Comparison of ENCODE assay signal across 9 cellular contexts in genomic region chr1:26288311-26288941, GRCh38. TPM values are rescaled to one million over a fixed set of nuclear protein-coding genes. Genes with fewer than 3 reads are reported as not detected.
DNase-seq lines count a peak whose midpoint lies in the region; ATAC-seq lines count a peak whose summit lies in the region.
"Had no signal": no experiment of that assay in that cellular context is flagged by ENCODE, and none has a peak within 500 bp of the region (broad histone marks: within the 10 kb centered on the region; RNA-seq: fewer than 3 reads in every experiment).

No MANE protein-coding gene starts in this region.

- no peaks in the 10 kb centered on the region for H3K36me3 ChIP-seq in Karpas-422 (ENCODE audit: insufficient read depth, low read length)

- H3K4me3 Mint-ChIP-seq in activated CD4-positive, alpha-beta T cell treated with anti-CD3 and anti-CD28 coated beads, Interleukin-2, amount 10 ng/mL, durations not matched to agents 7 days and 5 days = peak overlapping the region; percentile 58
- H3K4me3 Mint-ChIP-seq: nephron had no signal

- no peaks in the 10 kb centered on the region for H3K9me2 ChIP-seq in Karpas-422 (replicated peaks; ENCODE audit: insufficient read depth, low read length)

- H3K9me3 ChIP-seq in Karpas-422 (ENCODE audit: low read length) = no peaks in the 10 kb centered on the region

- H3K27ac ChIP-seq in Karpas-422 (ENCODE audit: low read length) = peak overlapping the region; percentile 98

- H3K9me3 Mint-ChIP-seq in activated CD4-positive, alpha-beta T cell treated with anti-CD3 and anti-CD28 coated beads, Interleukin-2, amount 10 ng/mL, durations not matched to agents 7 days and 5 days = no peaks in the 10 kb centered on the region
- H3K9me3 Mint-ChIP-seq: nephron had no signal

- peaks cover 98% of the 10 kb centered on the region for H3K4me1 ChIP-seq in Karpas-422 (ENCODE audit: low read length)

- H3K79me2 ChIP-seq in Karpas-422 (ENCODE audit: low read length) = no peaks in the 10 kb centered on the region

- peak overlapping the region; percentile 62 for H3K4me2 ChIP-seq in Karpas-422 (ENCODE audit: low read depth, low read length, poor library complexity, severe bottlenecking)

- CTCF ChIA-PET in activated CD4-positive, alpha-beta T cell treated with anti-CD3 and anti-CD28 coated beads, Interleukin-2, amount 10 ng/mL, durations not matched to agents 7 days and 5 days (lab: Charles Lee) = interaction anchor here (0.6 to 21.4 kb wide), 16 partner anchors 10 to 129 kb away, joined by 3 to 442 read pairs (median 5); partner anchors contain the start of genes CD52, CEP85, CRYBG2 and UBXN11

- peak overlapping the region; percentile 85 for H3K9ac ChIP-seq in Karpas-422 (ENCODE audit: low read length)

- POLR2A ChIA-PET in activated CD4-positive, alpha-beta T cell treated with anti-CD3 and anti-CD28 coated beads, Interleukin-2, amount 10 ng/mL, durations not matched to agents 7 days and 5 days (lab: Charles Lee) = interaction anchor here (0.7 to 1.7 kb wide), 5 partner anchors 19 to 1786 kb away, joined by 3 to 9 read pairs (median 4); partner anchors contain the start of genes CD52, RCAN3 and UBXN11

- no peak overlapping the region for H2AFZ ChIP-seq in Karpas-422 (ENCODE audit: low read length)

- peak; percentile 11 for ATAC-seq in esophagus mucosa

- peaks cover 87% of the 10 kb centered on the region for H3K4me1 Mint-ChIP-seq in activated CD4-positive, alpha-beta T cell treated with anti-CD3 and anti-CD28 coated beads, Interleukin-2, amount 10 ng/mL, durations not matched to agents 7 days and 5 days

- peaks cover 36% of the 10 kb centered on the region for H3K36me3 Mint-ChIP-seq in activated CD4-positive, alpha-beta T cell treated with anti-CD3 and anti-CD28 coated beads, Interleukin-2, amount 10 ng/mL, durations not matched to agents 7 days and 5 days (ENCODE audit: low read depth)

- DNase-seq in Karpas-422 (peak; percentile 89), A172 (ENCODE audit: low spot score) (no peak), OCI-M2 (lab: John Stamatoyannopoulos, UW; ENCODE audit: unreplicated experiment) (no peak), inferior parietal cortex (ENCODE audit: extremely low spot score) (no peak), COR-L47 (lab: John Stamatoyannopoulos, UW) (no peak)
- peak; percentile 78 for DNase-seq in activated CD4-positive, alpha-beta T cell treated with anti-CD3 and anti-CD28 coated beads, Interleukin-2, amount 10 ng/mL, durations not matched to agents 7 days and 5 days
- DNase-seq in stimulated activated CD8-positive, alpha-beta memory T cell treated with anti-CD3 and anti-CD28 coated beads, Interleukin-7, amount 100 ng/mL, for 24 hours (ENCODE audit: low read depth) = peak; percentile 45

- no peaks in the 10 kb centered on the region for H3K27me3 ChIP-seq in Karpas-422 (ENCODE audit: low read length)

- peak overlapping the region; percentile 17; the same call in 1 of the 2 replicates for H3K4me3 ChIP-seq in Karpas-422 (ENCODE audit: low read length)

- no peaks in the 10 kb centered on the region for H4K20me1 ChIP-seq in Karpas-422 (ENCODE audit: insufficient read depth, low read depth, low read length)

- no peaks in the 10 kb centered on the region for H3K27me3 Mint-ChIP-seq in activated CD4-positive, alpha-beta T cell treated with anti-CD3 and anti-CD28 coated beads, Interleukin-2, amount 10 ng/mL, durations not matched to agents 7 days and 5 days

- peak overlapping the region; percentile 94 for H3K27ac Mint-ChIP-seq in activated CD4-positive, alpha-beta T cell treated with anti-CD3 and anti-CD28 coated beads, Interleukin-2, amount 10 ng/mL, durations not matched to agents 7 days and 5 days

RNA-seq across cellular contexts. Expression of gene SH3BGRL3, which starts 8.5 kb away (rescaled TPM):
- total RNA-seq in Karpas-422 (2014; rRNA removed; shearing (Covaris generic); ENCODE audit: low replicate concordance) = 108 and 143 TPM in 2 replicates
- 100 to 1,000 TPM; 606 to 707 TPM for total RNA-seq in activated CD4-positive, alpha-beta T cell treated with anti-CD3 and anti-CD28 coated beads, Interleukin-2, amount 10 ng/mL, durations not matched to agents 7 days and 5 days
- total RNA-seq in esophagus mucosa = 242 TPM
- total RNA-seq in A172 (2014; rRNA removed; shearing (Covaris generic)) = 71.8 and 77.5 TPM in 2 replicates

RNA-seq across cellular contexts. Expression of gene UBXN11, which starts 18.0 kb away (rescaled TPM):
- total RNA-seq in Karpas-422 (2014; rRNA removed; shearing (Covaris generic); ENCODE audit: low replicate concordance) = 20.7 and 56.0 TPM in 2 replicates
- total RNA-seq in activated CD4-positive, alpha-beta T cell treated with anti-CD3 and anti-CD28 coated beads, Interleukin-2, amount 10 ng/mL, durations not matched to agents 7 days and 5 days = 10 to 100 TPM; 48.6 to 51.3 TPM
- total RNA-seq in esophagus mucosa = 7.2 TPM
- total RNA-seq in A172 (2014; rRNA removed; shearing (Covaris generic)) = 2.9 and 7.6 TPM in 2 replicates

RNA-seq across cellular contexts. Expression of gene CD52, which starts 29.3 kb away (rescaled TPM):
- total RNA-seq in Karpas-422 (2014; rRNA removed; shearing (Covaris generic); ENCODE audit: low replicate concordance) = 614 and 735 TPM in 2 replicates
- 1,000 to 10,000 TPM; 1,663 to 1,924 TPM for total RNA-seq in activated CD4-positive, alpha-beta T cell treated with anti-CD3 and anti-CD28 coated beads, Interleukin-2, amount 10 ng/mL, durations not matched to agents 7 days and 5 days
- 7.5 TPM for total RNA-seq in esophagus mucosa
- total RNA-seq in A172 (2014; rRNA removed; shearing (Covaris generic)) = not detected in 2 replicates

RNA-seq across cellular contexts. Expression of gene CEP85, which starts 54.4 kb away (rescaled TPM):
- total RNA-seq in Karpas-422 (2014; rRNA removed; shearing (Covaris generic); ENCODE audit: low replicate concordance) = 23.8 and 31.5 TPM in 2 replicates
- 10 to 100 TPM; 46.9 to 49.0 TPM for total RNA-seq in activated CD4-positive, alpha-beta T cell treated with anti-CD3 and anti-CD28 coated beads, Interleukin-2, amount 10 ng/mL, durations not matched to agents 7 days and 5 days
- total RNA-seq in esophagus mucosa = 8.7 TPM
- 13.4 and 18.0 TPM in 2 replicates for total RNA-seq in A172 (2014; rRNA removed; shearing (Covaris generic))

Comparison
In these comparisons a context has a peak if more than half of its experiments do, and no peak if none do; other contexts are left out.
1. DNase-seq: peak in Karpas-422 (single experiment), activated CD4-positive, alpha-beta T cell treated with anti-CD3 and anti-CD28 coated beads, Interleukin-2, amount 10 ng/mL, durations not matched to agents 7 days and 5 days (single experiment) and stimulated activated CD8-positive, alpha-beta memory T cell treated with anti-CD3 and anti-CD28 coated beads, Interleukin-7, amount 100 ng/mL, for 24 hours (single experiment); none in A172 (single experiment), OCI-M2 (single experiment), inferior parietal cortex (single experiment) and COR-L47 (single experiment).
2. RNA of gene CD52, which starts 29.3 kb away (total RNA-seq): 1,663 to 1,924 TPM in activated CD4-positive, alpha-beta T cell treated with anti-CD3 and anti-CD28 coated beads, Interleukin-2, amount 10 ng/mL, durations not matched to agents 7 days and 5 days and 614 to 735 TPM in Karpas-422; 7.5 TPM in esophagus mucosa (single experiment) and not detected in A172; every median in the first group is over 10 times any median in the second.